ENCODE assay signal across 11 cellular contexts in genomic region chr12:66055837-66056319, GRCh38.
A peak's percentile ranks its signal among the peaks of the same experiment; 100 is the strongest.
DNase-seq lines count a peak whose midpoint lies in the region; ATAC-seq and TF ChIP-seq lines count a peak whose summit lies in the region.
"Had no signal": no experiment of that assay in that cellular context is flagged by ENCODE, and none has a peak within 500 bp of the region (broad histone marks: within the 10 kb centered on the region; RNA-seq: fewer than 3 reads in every experiment).

No MANE protein-coding gene starts in this region.

- H3K27ac ChIP-seq in IMR-90 (ENCODE audit: insufficient read depth, low read length) (no peak overlapping the region), upper lobe of right lung (no peak overlapping the region), body of pancreas (no peak overlapping the region)
- H3K27ac ChIP-seq: colonic mucosa had no signal

- H3K27me3 Mint-ChIP-seq in activated CD4-positive, alpha-beta T cell treated with anti-CD3 and anti-CD28 coated beads for 36 hours, result peaks cover 9% of the 10 kb centered on the region

- no peaks in the 10 kb centered on the region for H3K4me1 Mint-ChIP-seq in activated CD4-positive, alpha-beta T cell treated with anti-CD3 and anti-CD28 coated beads for 36 hours

- no peak overlapping the region for H2BK20ac ChIP-seq in IMR-90 (ENCODE audit: low read depth, low read length)

- no peak overlapping the region for H2AK5ac ChIP-seq in IMR-90 (ENCODE audit: low read depth, low read length)

- dilution Hi-C loops in IMR-90 (cut with HindIII; ENCODE audit: low sequenced_read_pairs, unreplicated experiment), result no loop called here

- H3K36me3 ChIP-seq in IMR-90 (ENCODE audit: control insufficient read depth, insufficient read depth, low read length) (no peaks in the 10 kb centered on the region), upper lobe of right lung (no peaks in the 10 kb centered on the region), body of pancreas (replicated peaks in 1 of 2; ENCODE audit: insufficient read depth in 1 of 2, low read depth in 2 of 2) (no peaks in the 10 kb centered on the region)
- H3K36me3 ChIP-seq: colonic mucosa had no signal

- no peak overlapping the region; the same call in 2 of the 3 replicates for H2BK15ac ChIP-seq in IMR-90 (ENCODE audit: low read depth, low read length)

- TF ChIP-seq POLR2A in IMR-90 (IDR thresholded peaks at IDR 0.05; ENCODE audit: low read depth, low read length), result no peak
- TF ChIP-seq POLR2A in body of pancreas (IDR thresholded peaks at IDR 0.05), result no peak

- H3K18ac ChIP-seq in IMR-90 (ENCODE audit: low read depth, low read length), result no peak overlapping the region

- POLR2A ChIA-PET in activated CD4-positive, alpha-beta T cell treated with anti-CD3 and anti-CD28 coated beads for 36 hours (lab: Charles Lee), result no interaction called here
- POLR2A ChIA-PET in IMR-90 (lab: Charles Lee; ENCODE audit: unreplicated experiment), result interaction anchor here (0.5 kb wide), 1 partner anchor 11 kb away, joined by 9 read pairs; no protein-coding TSS in a partner anchor

- H3K23ac ChIP-seq in IMR-90 (ENCODE audit: low read depth, low read length), result no peak overlapping the region

- H3K56ac ChIP-seq in IMR-90 (ENCODE audit: extremely low read depth, insufficient read depth, low read length), result no peak overlapping the region

- H4K91ac ChIP-seq in IMR-90 (ENCODE audit: insufficient read depth, low read depth, low read length), result no peak overlapping the region

- no peak overlapping the region for H3K4ac ChIP-seq in IMR-90 (ENCODE audit: low read depth, low read length)

- TF ChIP-seq RAD21 in IMR-90 (IDR thresholded peaks at IDR 0.05; ENCODE audit: low read length), result no peak

- intact Hi-C loops in activated CD4-positive, alpha-beta T cell treated with anti-CD3 and anti-CD28 coated beads for 36 hours (cut with DNase I, micrococcal nuclease), result no loop called here
- intact Hi-C loops in IMR-90 (cut with micrococcal nuclease) (no loop called here), upper lobe of right lung (cut with DNase I) (no loop called here), body of pancreas (cut with DNase I) (no loop called here)

- peaks cover 10% of the 10 kb centered on the region for H3K27me3 ChIP-seq in IMR-90 (ENCODE audit: control insufficient read depth, insufficient read depth, low read length)
- H3K27me3 ChIP-seq in upper lobe of right lung, result peaks cover 4% of the 10 kb centered on the region
- no peaks in the 10 kb centered on the region for H3K27me3 ChIP-seq in body of pancreas
- H3K27me3 ChIP-seq: colonic mucosa had no signal

- no peaks in the 10 kb centered on the region for H3K4me1 ChIP-seq in IMR-90 (ENCODE audit: control insufficient read depth, insufficient read depth, low read length)
- H3K4me1 ChIP-seq in upper lobe of right lung, result no peaks in the 10 kb centered on the region
- peaks cover 4% of the 10 kb centered on the region for H3K4me1 ChIP-seq in body of pancreas
- H3K4me1 ChIP-seq: colonic mucosa had no signal

- TF ChIP-seq CTCF in IMR-90 (conservative IDR thresholded peaks at IDR 0.05; ENCODE audit: low read depth, low read length) (no peak), upper lobe of right lung (IDR thresholded peaks at IDR 0.05) (no peak), body of pancreas (IDR thresholded peaks at IDR 0.05) (no peak)

- in situ Hi-C loops in IMR-90 (cut with MboI; ENCODE audit: low sequenced_read_pairs), result no loop called here

- H2BK120ac ChIP-seq in IMR-90 (ENCODE audit: low read depth, low read length), result no peak overlapping the region

- no peak overlapping the region for H2BK5ac ChIP-seq in IMR-90 (ENCODE audit: low read depth, low read length, poor library complexity, severe bottlenecking)

- no peaks in the 10 kb centered on the region for H4K20me1 ChIP-seq in IMR-90 (ENCODE audit: insufficient read depth, low read length)

- peak; percentile 39 for ATAC-seq in activated CD4-positive, alpha-beta T cell treated with anti-CD3 and anti-CD28 coated beads for 36 hours
- ATAC-seq in HG02840 (IDR thresholded peaks at IDR 0.05; ENCODE audit: low FRiP score, unreplicated experiment) (peak; percentile 75), IMR-90 (ENCODE audit: low read depth) (no peak), upper lobe of right lung (peak; percentile 54), body of pancreas (no peak)

- WGBS in IMR-90 (ENCODE audit: extremely low coverage in 2 of 2, insufficient read length in 1 of 2), 2 experiments, result no CpG with 5 or more reads among the region's 2 CpGs
- WGBS in body of pancreas, 2 donors, result 42 to 43% methylated on average over 2 of the region's 2 CpGs

- no peak overlapping the region for H3K9ac ChIP-seq in IMR-90 (ENCODE audit: low read depth, low read length)

- H3K27ac Mint-ChIP-seq in activated CD4-positive, alpha-beta T cell treated with anti-CD3 and anti-CD28 coated beads for 36 hours, result no peak overlapping the region

- no peak overlapping the region for H4K8ac ChIP-seq in IMR-90 (ENCODE audit: low read depth in 2 of 2, low read length in 2 of 2)

- H3K4me2 ChIP-seq in IMR-90 (ENCODE audit: low read depth, low read length), result no peak overlapping the region

- H3K4me3 ChIP-seq in IMR-90 (ENCODE audit: insufficient read depth, low read depth, low read length), result no peak overlapping the region
- no peak overlapping the region for H3K4me3 ChIP-seq in upper lobe of right lung
- no peak overlapping the region for H3K4me3 ChIP-seq in body of pancreas
- H3K4me3 ChIP-seq: colonic mucosa had no signal

- BruUV-seq in IMR-90 (replicated peaks; lab: Mats Ljungman, UMichigan), result no TSS peak

- H3K79me1 ChIP-seq in IMR-90 (ENCODE audit: low read depth in 1 of 2, low read length in 2 of 2), result no peaks in the 10 kb centered on the region

- H3K9me1 ChIP-seq in IMR-90 (ENCODE audit: insufficient read depth, low read length), result no peaks in the 10 kb centered on the region

- 0 out of 2 replicates have a peak overlapping the region, but pooled peaks have one; percentile 34 for H3K14ac ChIP-seq in IMR-90 (replicated peaks; ENCODE audit: low read depth, low read length)

- no peak overlapping the region for H2AK9ac ChIP-seq in IMR-90 (replicated peaks; ENCODE audit: low read depth, low read length, poor library complexity)

- CTCF ChIA-PET in activated CD4-positive, alpha-beta T cell treated with anti-CD3 and anti-CD28 coated beads for 36 hours (lab: Charles Lee), result interaction anchor here (0.7 kb wide), 1 partner anchor 1298 kb away, joined by 3 read pairs; no protein-coding TSS in a partner anchor
- CTCF ChIA-PET in IMR-90 (lab: Yijun Ruan, JAX), result no interaction called here

- no peak overlapping the region for H4K5ac ChIP-seq in IMR-90 (ENCODE audit: low read depth, low read length)

- no peaks in the 10 kb centered on the region for H3K9me3 Mint-ChIP-seq in activated CD4-positive, alpha-beta T cell treated with anti-CD3 and anti-CD28 coated beads for 36 hours (ENCODE audit: low read depth)
- H3K9me3 Mint-ChIP-seq: nephron had no signal

- H3K4me3 Mint-ChIP-seq in activated CD4-positive, alpha-beta T cell treated with anti-CD3 and anti-CD28 coated beads for 36 hours, result no peak overlapping the region
- H3K4me3 Mint-ChIP-seq: nephron had no signal

- no peaks in the 10 kb centered on the region for H3K36me3 Mint-ChIP-seq in activated CD4-positive, alpha-beta T cell treated with anti-CD3 and anti-CD28 coated beads for 36 hours (ENCODE audit: low read depth)

- no peak for DNase-seq in activated CD4-positive, alpha-beta T cell treated with anti-CD3 and anti-CD28 coated beads for 36 hours
- no peak for DNase-seq in activated CD4-positive, alpha-beta T cell treated with anti-CD3 and anti-CD28 coated beads, Interleukin-2, amount 50 U/mL, for 48 hours
- DNase-seq in IMR-90 (no peak), upper lobe of right lung (no peak), SHP77 (lab: John Stamatoyannopoulos, UW) (no peak), body of pancreas (no peak), cerebellar cortex (ENCODE audit: low spot score) (no peak)
- DNase-seq: colonic mucosa; stimulated activated CD4-positive, alpha-beta T cell treated with anti-CD3 and anti-CD28 coated beads, Interleukin-2, amount 100 ng/mL, for 24 hours had no signal

- H3K9me3 ChIP-seq in IMR-90 (ENCODE audit: control insufficient read depth, insufficient read depth, low read length) (no peaks in the 10 kb centered on the region), upper lobe of right lung (no peaks in the 10 kb centered on the region), body of pancreas (no peaks in the 10 kb centered on the region)
- H3K9me3 ChIP-seq: colonic mucosa had no signal

- H2AFZ ChIP-seq in IMR-90 (replicated peaks; ENCODE audit: low read length, poor library complexity), result no peak overlapping the region

TF ChIP-seq in IMR-90, 13 proteins besides CTCF, POLR2A, EP300 and RAD21 (continues in another document):
- TF ChIP-seq SMC3 (IDR thresholded peaks at IDR 0.05; ENCODE audit: low read depth, low read length), result no peak
- TF ChIP-seq MAZ (IDR thresholded peaks at IDR 0.05; ENCODE audit: borderline replicate concordance, low read depth, low read length), result no peak
- no peak for TF ChIP-seq RFX5 (IDR thresholded peaks at IDR 0.05; ENCODE audit: low read depth, low read length)
- no peak for TF ChIP-seq ELK1 (IDR thresholded peaks at IDR 0.05; ENCODE audit: borderline replicate concordance, low read depth, low read length)
- no peak for TF ChIP-seq RCOR1 (IDR thresholded peaks at IDR 0.05; ENCODE audit: insufficient replicate concordance, low read length)
- no peak for TF ChIP-seq CEBPB (IDR thresholded peaks at IDR 0.05; ENCODE audit: low read depth, low read length)
- no peak for TF ChIP-seq USF2 (IDR thresholded peaks at IDR 0.05; ENCODE audit: low read depth, low read length)
- TF ChIP-seq MXI1 (IDR thresholded peaks at IDR 0.05; ENCODE audit: borderline replicate concordance, low read depth, low read length), result no peak
- TF ChIP-seq CHD1 (IDR thresholded peaks at IDR 0.05; ENCODE audit: low read depth, low read length), result no peak
- no peak for TF ChIP-seq BHLHE40 (IDR thresholded peaks at IDR 0.05; ENCODE audit: low read depth, low read length)
- no peak for TF ChIP-seq FOS (IDR thresholded peaks at IDR 0.05; ENCODE audit: low read depth, low read length)

Comparison
In these comparisons a context has a peak if more than half of its experiments do, and no peak if none do; other contexts are left out.
1. ATAC-seq: peak in activated CD4-positive, alpha-beta T cell treated with anti-CD3 and anti-CD28 coated beads for 36 hours (single experiment), HG02840 (single experiment) and upper lobe of right lung (single experiment); none in IMR-90 (single experiment) and body of pancreas (single experiment).